ENCODE assay signal across 17 cellular contexts in the genomic region with DNA sequence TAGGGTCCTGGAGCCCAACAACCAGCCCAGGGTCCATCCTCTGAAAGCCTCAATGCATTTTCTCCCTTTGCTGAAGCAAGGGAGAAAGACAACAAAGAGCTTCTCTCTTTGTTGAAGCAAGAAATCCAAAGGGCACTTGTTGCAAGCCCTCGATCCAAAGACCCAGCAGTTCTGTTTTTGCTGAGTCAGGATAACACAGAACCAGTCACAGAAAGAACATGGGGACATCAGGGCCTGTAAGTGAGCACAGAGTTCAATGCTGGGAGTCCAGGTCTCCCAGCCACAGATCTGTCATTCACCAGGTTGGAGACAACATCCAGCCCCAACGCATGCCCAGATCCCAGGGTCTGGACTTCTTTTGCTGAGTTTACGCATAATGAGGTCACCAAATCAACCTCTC.
DNase-seq lines count a peak whose midpoint lies in the region; ATAC-seq, FAIRE-seq and TF ChIP-seq lines count a peak whose summit lies in the region.
"Had no signal": no experiment of that assay in that cellular context is flagged by ENCODE, and none has a peak within 500 bp of the region (broad histone marks: within the 10 kb centered on the region; RNA-seq: fewer than 3 reads in every experiment).

No MANE protein-coding gene starts in this region.

- intact Hi-C loops in esophagus muscularis mucosa (cut with DNase I): no loop called here

- no peaks in the 10 kb centered on the region for H3K27me3 ChIP-seq in esophagus muscularis mucosa
- H3K27me3 ChIP-seq in liver (ENCODE audit: control insufficient read depth in 4 of 4, insufficient read depth in 4 of 4, low read length in 3 of 4): no peaks in the 10 kb centered on the region
- no peaks in the 10 kb centered on the region for H3K27me3 ChIP-seq in small intestine (ENCODE audit: control insufficient read depth in 2 of 2, insufficient read depth in 2 of 2, low read length in 2 of 2)
- H3K27me3 ChIP-seq: BLaER1 treated with 17β-estradiol and CSF1 and Interleukin-3, amounts not matched to agents 10 nM and 100 nM had no signal

- no peak for TF ChIP-seq EP300 in esophagus muscularis mucosa (IDR thresholded peaks at IDR 0.05)

- H3K4me3 ChIP-seq in esophagus muscularis mucosa (no peak overlapping the region), liver (ENCODE audit: low read depth in 1 of 3, low read length in 3 of 3) (no peak overlapping the region), small intestine (ENCODE audit: low read depth in 1 of 2, low read length in 2 of 2) (no peak overlapping the region)
- H3K4me3 ChIP-seq: BLaER1 treated with 17β-estradiol and CSF1 and Interleukin-3, amounts not matched to agents 10 nM and 100 nM; GM12878; GM23248 had no signal

- no peak for FAIRE-seq in small intestine (lab: Jason Lieb, UNC)
- FAIRE-seq: GM12878, GM18507 had no signal

- H3K9ac ChIP-seq in liver (ENCODE audit: low read depth in 1 of 2, low read length in 2 of 2): no peak overlapping the region
- H3K9ac ChIP-seq: BLaER1 treated with 17β-estradiol and CSF1 and Interleukin-3, amounts not matched to agents 10 nM and 100 nM; GM23248 had no signal

- TF ChIP-seq POLR2A in esophagus muscularis mucosa (IDR thresholded peaks at IDR 0.05; ENCODE audit: low read depth): no peak

- TF ChIP-seq CTCF in esophagus muscularis mucosa (IDR thresholded peaks at IDR 0.05) (no peak), liver (IDR thresholded peaks at IDR 0.05; ENCODE audit: low read depth, low read length, missing input control) (no peak)

- 94% methylated on average over 3 of the region's 3 CpGs for WGBS in esophagus muscularis mucosa
- 47% methylated on average over 3 of the region's 3 CpGs for WGBS in liver
- 78 to 93% (median 86%) methylated on average over 3 of the region's 3 CpGs for WGBS in small intestine, 3 donors

- peak; percentile 12 for DNase-seq in NCI-H748 (lab: John Stamatoyannopoulos, UW; ENCODE audit: unreplicated experiment)
- DNase-seq in NCI-H748 treated with DMSO at 0.1 percent for 48 hours (lab: John Stamatoyannopoulos, UW): no peak
- peak; percentile 74 for DNase-seq in esophagus muscularis mucosa (ENCODE audit: extremely low spot score)
- peak; percentile 29 for DNase-seq in small intestine
- no peak for DNase-seq in NAMALWA (ENCODE audit: low spot score)
- DNase-seq in SKM-1 treated with dmso at 0.1 percent for 144 hours (lab: John Stamatoyannopoulos, UW; ENCODE audit: unreplicated experiment): no peak
- DNase-seq: 8988T; ACHN; CD4-positive, CD25-positive, alpha-beta regulatory T cell; DMS79; GM23248; H7 had no signal

- TF ChIP-seq RAD21 in liver (IDR thresholded peaks at IDR 0.05): peak; percentile 42 to 59

- no peaks in the 10 kb centered on the region for H3K4me1 ChIP-seq in esophagus muscularis mucosa
- peaks cover 16 to 57% (median 40%) of the 10 kb centered on the region in 4 donors for H3K4me1 ChIP-seq in liver (ENCODE audit: control insufficient read depth in 4 of 4, insufficient read depth in 4 of 4, low read length in 3 of 4)
- H3K4me1 ChIP-seq in small intestine (ENCODE audit: control insufficient read depth in 2 of 2, insufficient read depth in 1 of 2, low read depth in 1 of 2, low read length in 1 of 2): peaks cover 2 to 4% of the 10 kb centered on the region in 2 donors
- H3K4me1 ChIP-seq: BLaER1 treated with 17β-estradiol and CSF1 and Interleukin-3, amounts not matched to agents 10 nM and 100 nM had no signal

- H3K9me3 ChIP-seq in esophagus muscularis mucosa (no peaks in the 10 kb centered on the region), liver (ENCODE audit: control insufficient read depth in 4 of 4, low read length in 3 of 4) (no peaks in the 10 kb centered on the region), small intestine (ENCODE audit: control insufficient read depth, low read depth) (no peaks in the 10 kb centered on the region)
- H3K9me3 ChIP-seq: BLaER1 treated with 17β-estradiol and CSF1 and Interleukin-3, amounts not matched to agents 10 nM and 100 nM had no signal

- H3K27ac ChIP-seq in esophagus muscularis mucosa (replicated peaks in 1 of 4) (no peak overlapping the region), liver (ENCODE audit: low read depth in 1 of 2, low read length in 2 of 2) (peak overlapping the region; percentile 36 to 59), small intestine (ENCODE audit: low read depth in 1 of 2, low read length in 1 of 2) (no peak overlapping the region)
- H3K27ac ChIP-seq: BLaER1 treated with 17β-estradiol and CSF1 and Interleukin-3, amounts not matched to agents 10 nM and 100 nM; GM23248 had no signal

- ATAC-seq in HG02884 (IDR thresholded peaks at IDR 0.05; ENCODE audit: unreplicated experiment): no peak
- ATAC-seq: GM12878 had no signal

- no peaks in the 10 kb centered on the region for H3K36me3 ChIP-seq in esophagus muscularis mucosa
- no peaks in the 10 kb centered on the region for H3K36me3 ChIP-seq in liver (ENCODE audit: control insufficient read depth in 4 of 4, insufficient read depth in 3 of 4, low read depth in 1 of 4, low read length in 3 of 4)
- H3K36me3 ChIP-seq in small intestine (ENCODE audit: control insufficient read depth in 2 of 2, insufficient read depth in 2 of 2, low read length in 2 of 2): no peaks in the 10 kb centered on the region
- H3K36me3 ChIP-seq: BLaER1 treated with 17β-estradiol and CSF1 and Interleukin-3, amounts not matched to agents 10 nM and 100 nM had no signal

TF ChIP-seq in liver, 16 proteins besides CTCF, POLR2A, EP300 and RAD21:
- TF ChIP-seq REST (IDR thresholded peaks at IDR 0.05) (no peak), EGR1 (IDR thresholded peaks at IDR 0.05; ENCODE audit: low read depth in 2 of 2) (no peak), TAF1 (conservative IDR thresholded peaks at IDR 0.05) (no peak), NR2F2 (IDR thresholded peaks at IDR 0.05) (no peak), FOXA2 (IDR thresholded peaks at IDR 0.05) (no peak), HNF4G (IDR thresholded peaks at IDR 0.05) (peak; percentile 63), MAX (IDR thresholded peaks at IDR 0.05) (peak; percentile 48), ZBTB33 (IDR thresholded peaks at IDR 0.05) (peak; percentile 52), SP1 (IDR thresholded peaks at IDR 0.05) (peak; percentile 68), YY1 (IDR thresholded peaks at IDR 0.05) (peak; percentile 64), GABPA (IDR thresholded peaks at IDR 0.05 in 1 of 2, conservative IDR thresholded peaks at IDR 0.05 in 1 of 2) (no peak), FOXA1 (IDR thresholded peaks at IDR 0.05) (no peak), JUND (IDR thresholded peaks at IDR 0.05) (peak; percentile 41 to 49), HNF4A (conservative IDR thresholded peaks at IDR 0.05) (peak; percentile 90 to 92), RXRA (IDR thresholded peaks at IDR 0.05) (peak; percentile 68 to 81)
- TF ChIP-seq, protein P1, sequence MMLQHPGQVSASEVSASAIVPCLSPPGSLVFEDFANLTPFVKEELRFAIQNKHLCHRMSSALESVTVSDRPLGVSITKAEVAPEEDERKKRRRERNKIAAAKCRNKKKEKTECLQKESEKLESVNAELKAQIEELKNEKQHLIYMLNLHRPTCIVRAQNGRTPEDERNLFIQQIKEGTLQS (IDR thresholded peaks at IDR 0.05): no peak
TF ChIP-seq in liver: peak in this region for 8.

Comparison
In these comparisons a context has a peak if more than half of its experiments do, and no peak if none do; other contexts are left out.
1. DNase-seq: peak in NCI-H748 (single experiment), esophagus muscularis mucosa (single experiment) and small intestine (single experiment); none in NCI-H748 treated with DMSO at 0.1 percent for 48 hours (single experiment), NAMALWA (single experiment) and SKM-1 treated with dmso at 0.1 percent for 144 hours (single experiment).
2. H3K27ac ChIP-seq: peak in liver (2 of 2); none in esophagus muscularis mucosa (0 of 4) and small intestine (0 of 2).